Comparison of ENCODE assay signal across 8 cellular contexts in the genomic region with DNA sequence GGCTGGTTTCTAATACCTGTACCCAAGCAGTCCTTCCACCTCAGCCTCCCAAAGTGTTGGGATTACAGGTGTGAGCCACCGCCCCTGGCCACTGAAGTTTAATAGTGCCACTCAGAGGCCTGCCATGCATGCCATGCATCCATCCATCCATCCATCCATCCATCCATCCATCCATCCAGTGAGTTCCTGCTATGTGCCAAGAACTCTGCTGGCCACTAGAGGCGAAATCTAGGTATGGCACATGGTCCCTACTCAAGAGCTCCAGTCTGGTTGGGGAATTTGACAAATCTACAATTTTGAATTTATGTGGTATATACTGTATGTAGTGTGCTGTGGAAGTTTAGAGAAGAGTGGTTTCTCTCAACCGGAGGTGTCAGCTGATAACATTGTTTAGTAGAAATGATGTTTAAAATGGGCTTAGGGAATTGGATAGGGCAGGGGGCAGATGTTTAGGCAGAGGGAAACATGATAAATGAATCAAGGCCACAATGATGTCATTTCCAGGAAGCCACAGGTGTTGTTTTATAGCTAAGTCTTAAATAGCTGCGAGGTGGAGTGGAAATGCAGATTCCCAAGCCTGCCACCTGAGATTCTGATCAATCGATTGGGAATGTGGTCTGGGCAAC.
DNase-seq lines count a peak whose midpoint lies in the region; ATAC-seq and TF ChIP-seq lines count a peak whose summit lies in the region.

No MANE protein-coding gene starts in this region.

- 90% methylated on average over 1 of the region's 5 CpGs; no CpG with 5 or more reads in 1 of the 2 experiments for WGBS in IMR-90 (ENCODE audit: extremely low coverage in 2 of 2, insufficient read length in 1 of 2), 2 experiments
- WGBS in body of pancreas, 2 donors = 56 to 67% methylated on average over 5 of the region's 5 CpGs
- WGBS in sigmoid colon, 2 donors = 67 to 82% methylated on average over 5 of the region's 5 CpGs

- H3K9me3 ChIP-seq in DOHH2 (ENCODE audit: control insufficient read depth, insufficient read depth, low read length) = no peaks in the 10 kb centered on the region
- H3K9me3 ChIP-seq in IMR-90 (ENCODE audit: control insufficient read depth, insufficient read depth, low read length) = no peaks in the 10 kb centered on the region
- no peaks in the 10 kb centered on the region for H3K9me3 ChIP-seq in body of pancreas
- H3K9me3 ChIP-seq in mucosa of descending colon = no peaks in the 10 kb centered on the region
- no peaks in the 10 kb centered on the region for H3K9me3 ChIP-seq in sigmoid colon

- no peak overlapping the region for H4K8ac ChIP-seq in IMR-90 (ENCODE audit: low read depth in 2 of 2, low read length in 2 of 2)

- TF ChIP-seq RAD21 in IMR-90 (IDR thresholded peaks at IDR 0.05; ENCODE audit: low read length) = peak; percentile 39

- H3K79me1 ChIP-seq in IMR-90 (ENCODE audit: low read depth in 1 of 2, low read length in 2 of 2) = peaks cover 13 to 17% of the 10 kb centered on the region in 2 experiments

- H3K23ac ChIP-seq in IMR-90 (ENCODE audit: low read depth, low read length) = no peak overlapping the region

- intact Hi-C loops in IMR-90 (cut with micrococcal nuclease) (no loop called here), body of pancreas (cut with DNase I) (no loop called here), mucosa of descending colon (cut with DNase I, micrococcal nuclease) (no loop called here), sigmoid colon (cut with DNase I) (no loop called here)

- H3K27me3 ChIP-seq in DOHH2 (ENCODE audit: control insufficient read depth, low read length) = no peaks in the 10 kb centered on the region
- no peaks in the 10 kb centered on the region for H3K27me3 ChIP-seq in IMR-90 (ENCODE audit: control insufficient read depth, insufficient read depth, low read length)
- no peaks in the 10 kb centered on the region for H3K27me3 ChIP-seq in body of pancreas
- H3K27me3 ChIP-seq in sigmoid colon = no peaks in the 10 kb centered on the region

- H3K4me1 ChIP-seq in DOHH2 (ENCODE audit: control insufficient read depth, low read length) (peaks cover 7% of the 10 kb centered on the region), IMR-90 (ENCODE audit: control insufficient read depth, insufficient read depth, low read length) (peaks cover 10% of the 10 kb centered on the region; the same call in 1 of the 2 replicates), body of pancreas (peaks cover 18% of the 10 kb centered on the region), mucosa of descending colon (ENCODE audit: low read depth) (peaks cover 7% of the 10 kb centered on the region), sigmoid colon (peaks cover 0 to 35% (median 27%) of the 10 kb centered on the region in 4 donors)

- peak; percentile 66 for TF ChIP-seq CTCF in DOHH2 (IDR thresholded peaks at IDR 0.05; ENCODE audit: low read depth, low read length, poor library complexity, severe bottlenecking)
- peak; percentile 35 for TF ChIP-seq CTCF in IMR-90 (conservative IDR thresholded peaks at IDR 0.05; ENCODE audit: low read depth, low read length)
- TF ChIP-seq CTCF in body of pancreas (IDR thresholded peaks at IDR 0.05) = peak; percentile 12 to 50 (median 36)
- TF ChIP-seq CTCF in mucosa of descending colon (IDR thresholded peaks at IDR 0.05) = peak; percentile 65
- TF ChIP-seq CTCF in sigmoid colon (IDR thresholded peaks at IDR 0.05) = peak in 1 of 4 experiments; percentile 25

- H3K9me1 ChIP-seq in IMR-90 (ENCODE audit: insufficient read depth, low read length) = 0 out of 2 replicates have a peak, but pooled peaks cover 4% of the 10 kb centered on the region

- H3K4me3 ChIP-seq in DOHH2 (ENCODE audit: low read length) = no peak overlapping the region
- H3K4me3 ChIP-seq in IMR-90 (ENCODE audit: insufficient read depth, low read depth, low read length) = no peak overlapping the region
- H3K4me3 ChIP-seq in body of pancreas = no peak overlapping the region
- no peak overlapping the region for H3K4me3 ChIP-seq in mucosa of descending colon
- no peak overlapping the region for H3K4me3 ChIP-seq in sigmoid colon

- H3K9ac ChIP-seq in IMR-90 (ENCODE audit: low read depth, low read length) = no peak overlapping the region

- TF ChIP-seq POLR2A in IMR-90 (IDR thresholded peaks at IDR 0.05; ENCODE audit: low read depth, low read length) (no peak), body of pancreas (IDR thresholded peaks at IDR 0.05) (no peak), sigmoid colon (IDR thresholded peaks at IDR 0.05) (no peak)

- no peaks in the 10 kb centered on the region for H3K79me2 ChIP-seq in DOHH2 (ENCODE audit: control insufficient read depth, low read length)

- no peak overlapping the region for H4K5ac ChIP-seq in IMR-90 (ENCODE audit: low read depth, low read length)

- peak overlapping the region; percentile 16; the same call in 1 of the 2 replicates for H3K18ac ChIP-seq in IMR-90 (ENCODE audit: low read depth, low read length)

- no peak overlapping the region for H4K91ac ChIP-seq in IMR-90 (ENCODE audit: insufficient read depth, low read depth, low read length)

- H2AK9ac ChIP-seq in IMR-90 (replicated peaks; ENCODE audit: low read depth, low read length, poor library complexity) = no peak overlapping the region

- CTCF ChIA-PET in IMR-90 (lab: Yijun Ruan, JAX) = interaction anchor here (0.8 to 1.4 kb wide), 3 partner anchors 25 to 105 kb away, joined by 3 to 7 read pairs (median 4); no protein-coding TSS in a partner anchor

- no peak overlapping the region for H3K56ac ChIP-seq in IMR-90 (ENCODE audit: extremely low read depth, insufficient read depth, low read length)

- no peak for TF ChIP-seq EP300 in sigmoid colon (IDR thresholded peaks at IDR 0.05)

- H3K4me2 ChIP-seq in DOHH2 (ENCODE audit: low read length) (no peak overlapping the region), IMR-90 (ENCODE audit: low read depth, low read length) (no peak overlapping the region)

- H2BK120ac ChIP-seq in IMR-90 (ENCODE audit: low read depth, low read length) = no peak overlapping the region

- no peak overlapping the region for H2BK5ac ChIP-seq in IMR-90 (ENCODE audit: low read depth, low read length, poor library complexity, severe bottlenecking)

- BruUV-seq in IMR-90 (replicated peaks; lab: Mats Ljungman, UMichigan) = no TSS peak

- in situ Hi-C loops in IMR-90 (cut with MboI; ENCODE audit: low sequenced_read_pairs) = no loop called here

- no peak overlapping the region for H3K27ac ChIP-seq in DOHH2 (ENCODE audit: low read depth, low read length)
- no peak overlapping the region; the same call in 1 of the 2 replicates for H3K27ac ChIP-seq in IMR-90 (ENCODE audit: insufficient read depth, low read length)
- H3K27ac ChIP-seq in body of pancreas = no peak overlapping the region
- no peak overlapping the region for H3K27ac ChIP-seq in sigmoid colon

- H3K36me3 ChIP-seq in DOHH2 (ENCODE audit: control insufficient read depth, low read length) (no peaks in the 10 kb centered on the region), IMR-90 (ENCODE audit: control insufficient read depth, insufficient read depth, low read length) (no peaks in the 10 kb centered on the region), body of pancreas (replicated peaks in 1 of 2; ENCODE audit: insufficient read depth in 1 of 2, low read depth in 2 of 2) (no peaks in the 10 kb centered on the region), mucosa of descending colon (ENCODE audit: low read depth) (no peaks in the 10 kb centered on the region), sigmoid colon (no peaks in the 10 kb centered on the region)

- POLR2A ChIA-PET in IMR-90 (lab: Charles Lee; ENCODE audit: unreplicated experiment) = no interaction called here

- DNase-seq in IMR-90 = peak; percentile 33
- DNase-seq in body of pancreas = peak; percentile 17 to 49 (median 28)
- peak in 1 of 3 donors; percentile 66 for DNase-seq in mucosa of descending colon
- DNase-seq in sigmoid colon = no peak
- no peak for DNase-seq in T-helper 2 cell
- no peak for DNase-seq in NCI-H1436 treated with DMSO at 0.1 percent for 48 hours (lab: John Stamatoyannopoulos, UW)
- DNase-seq in stimulated activated CD4-positive, alpha-beta T cell treated with anti-CD3 and anti-CD28 coated beads, Interleukin-4, amount 100 ng/mL, for 24 hours = no peak

- H2BK15ac ChIP-seq in IMR-90 (ENCODE audit: low read depth, low read length) = 0 out of 3 replicates have a peak overlapping the region, but pooled peaks have one; percentile 20

- no peaks in the 10 kb centered on the region for H3K9me2 ChIP-seq in DOHH2 (replicated peaks; ENCODE audit: control insufficient read depth, low read length)

- H2BK20ac ChIP-seq in IMR-90 (ENCODE audit: low read depth, low read length) = no peak overlapping the region

- H2AK5ac ChIP-seq in IMR-90 (ENCODE audit: low read depth, low read length) = peak overlapping the region; percentile 23; the same call in 1 of the 2 replicates

- H3K4ac ChIP-seq in IMR-90 (ENCODE audit: low read depth, low read length) = no peak overlapping the region

- no peak overlapping the region for H3K14ac ChIP-seq in IMR-90 (replicated peaks; ENCODE audit: low read depth, low read length)

- no peak overlapping the region for H2AFZ ChIP-seq in IMR-90 (replicated peaks; ENCODE audit: low read length, poor library complexity)

- dilution Hi-C loops in IMR-90 (cut with HindIII; ENCODE audit: low sequenced_read_pairs, unreplicated experiment) = no loop called here

- H3F3A ChIP-seq in DOHH2 (ENCODE audit: control insufficient read depth, insufficient read depth) = peaks cover 3% of the 10 kb centered on the region; the same call in 1 of the 2 replicates

- H4K20me1 ChIP-seq in DOHH2 (ENCODE audit: control insufficient read depth, insufficient read depth, low read depth, low read length) = no peaks in the 10 kb centered on the region
- H4K20me1 ChIP-seq in IMR-90 (ENCODE audit: insufficient read depth, low read length) = 0 out of 2 replicates have a peak, but pooled peaks cover 3% of the 10 kb centered on the region

- ATAC-seq in IMR-90 (ENCODE audit: low read depth) (peak; percentile 36; the same call in 1 of the 2 replicates), body of pancreas (no peak), mucosa of descending colon (peak; percentile 67)

TF ChIP-seq in IMR-90, 13 proteins besides CTCF, POLR2A, EP300 and RAD21:
- no peak for TF ChIP-seq CEBPB (IDR thresholded peaks at IDR 0.05; ENCODE audit: low read depth, low read length)
- TF ChIP-seq MAZ (IDR thresholded peaks at IDR 0.05; ENCODE audit: borderline replicate concordance, low read depth, low read length) = no peak

Comparison
In these comparisons a context has a peak if more than half of its experiments do, and no peak if none do; other contexts are left out.
1. DNase-seq: peak in IMR-90 (single experiment) and body of pancreas (4 of 4); none in sigmoid colon (single experiment), T-helper 2 cell (0 of 5), NCI-H1436 treated with DMSO at 0.1 percent for 48 hours (single experiment) and stimulated activated CD4-positive, alpha-beta T cell treated with anti-CD3 and anti-CD28 coated beads, Interleukin-4, amount 100 ng/mL, for 24 hours (single experiment).